38 cellular contexts compared by ENCODE assay signal in the genomic region with DNA sequence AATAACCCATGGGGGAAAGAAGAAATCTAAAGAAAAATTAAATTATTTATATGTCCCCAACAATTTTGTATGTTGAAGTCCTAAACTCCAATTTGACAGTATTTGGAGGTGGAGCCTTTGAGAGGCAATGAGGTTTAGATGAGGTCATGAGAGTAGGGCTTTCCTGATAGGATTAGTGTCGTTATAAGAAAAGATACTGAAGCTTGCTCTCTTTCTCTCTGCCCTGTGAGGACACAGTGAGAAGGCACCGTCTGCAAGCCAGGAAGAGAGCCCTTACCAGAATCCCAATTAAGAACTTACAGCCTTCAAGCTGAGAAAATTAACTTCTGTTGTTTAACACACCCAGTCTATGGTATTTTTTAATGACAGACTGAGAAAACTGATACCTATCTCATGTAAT. TPM values are rescaled to one million over a fixed set of nuclear protein-coding genes. Genes with fewer than 3 reads are reported as not detected.
"Had no signal": no experiment of that assay in that cellular context is flagged by ENCODE, and none has a peak within 500 bp of the region (broad histone marks: within the 10 kb centered on the region; RNA-seq: fewer than 3 reads in every experiment).

No MANE protein-coding gene starts in this region.

- H3K27me3 Mint-ChIP-seq: activated naive CD4-positive, alpha-beta T cell treated with anti-CD3 and anti-CD28 coated beads, Interleukin-2, amount 10 ng/mL, durations not matched to agents 7 days and 5 days; activated T-cell treated with anti-CD3 and anti-CD28 coated beads, Interleukin-2, amount 50 U/mL, for 24 hours; brain had no signal

- H3K27ac ChIP-seq: ascending aorta, breast epithelium, cardiac muscle cell, colonic mucosa, epithelial cell of prostate, esophagus squamous epithelium, gastroesophageal sphincter, WERI-Rb-1 had no signal

- H3K36me3 Mint-ChIP-seq: activated naive CD4-positive, alpha-beta T cell treated with anti-CD3 and anti-CD28 coated beads, Interleukin-2, amount 10 ng/mL, durations not matched to agents 7 days and 5 days; activated naive CD4-positive, alpha-beta T cell treated with anti-CD3 and anti-CD28 coated beads, Interleukin-2, amount 50 U/mL, for 72 hours; activated naive CD8-positive, alpha-beta T cell treated with anti-CD3 and anti-CD28 coated beads, Interleukin-2, amount 10 ng/mL, durations not matched to agents 7 days and 5 days; brain had no signal

- H3K36me3 ChIP-seq: ascending aorta, breast epithelium, cardiac muscle cell, colonic mucosa, esophagus squamous epithelium, gastroesophageal sphincter, WERI-Rb-1 had no signal

- H3K4me3 Mint-ChIP-seq: activated CD4-positive, alpha-beta memory T cell treated with anti-CD3 and anti-CD28 coated beads, Interleukin-2, amount 10 ng/mL, durations not matched to agents 7 days and 5 days; activated CD4-positive, alpha-beta T cell treated with anti-CD3 and anti-CD28 coated beads, Interleukin-2, amount 10 ng/mL, durations not matched to agents 7 days and 5 days; activated naive CD4-positive, alpha-beta T cell treated with anti-CD3 and anti-CD28 coated beads, Interleukin-2, amount 10 ng/mL, durations not matched to agents 7 days and 5 days; activated naive CD8-positive, alpha-beta T cell treated with anti-CD3 and anti-CD28 coated beads, Interleukin-2, amount 10 ng/mL, durations not matched to agents 7 days and 5 days; activated T-cell treated with anti-CD3 and anti-CD28 coated beads, Interleukin-2, amount 50 U/mL, for 24 hours; activated T-cell treated with anti-CD3 and anti-CD28 coated beads, Interleukin-2, amount 50 U/mL, for 72 hours; brain; T-helper 17 cell; T-helper 2 cell treated with Interferon-gamma antibody and Interleukin-4, amounts not matched to agents 5 μg/mL and 100 μg/mL, for 36 hours had no signal

- H3K4me1 ChIP-seq: ascending aorta, breast epithelium, colonic mucosa, esophagus squamous epithelium, gastroesophageal sphincter had no signal

- H3K27ac Mint-ChIP-seq: activated CD4-positive, alpha-beta memory T cell treated with anti-CD3 and anti-CD28 coated beads, Interleukin-2, amount 10 ng/mL, durations not matched to agents 7 days and 5 days; activated CD4-positive, alpha-beta T cell treated with anti-CD3 and anti-CD28 coated beads, Interleukin-2, amount 10 ng/mL, durations not matched to agents 7 days and 5 days; activated naive CD4-positive, alpha-beta T cell treated with anti-CD3 and anti-CD28 coated beads, Interleukin-2, amount 10 ng/mL, durations not matched to agents 7 days and 5 days; activated naive CD4-positive, alpha-beta T cell treated with anti-CD3 and anti-CD28 coated beads, Interleukin-2, amount 50 U/mL, for 72 hours; activated naive CD8-positive, alpha-beta T cell treated with anti-CD3 and anti-CD28 coated beads, Interleukin-2, amount 10 ng/mL, durations not matched to agents 7 days and 5 days; activated T-cell treated with anti-CD3 and anti-CD28 coated beads, Interleukin-2, amount 50 U/mL, for 24 hours; activated T-cell treated with anti-CD3 and anti-CD28 coated beads, Interleukin-2, amount 50 U/mL, for 72 hours; brain; T-helper 17 cell; T-helper 2 cell treated with Interferon-gamma antibody and Interleukin-4, amounts not matched to agents 5 μg/mL and 100 μg/mL, for 36 hours had no signal

- H3K4me1 Mint-ChIP-seq: activated CD4-positive, alpha-beta memory T cell treated with anti-CD3 and anti-CD28 coated beads, Interleukin-2, amount 10 ng/mL, durations not matched to agents 7 days and 5 days; activated CD4-positive, alpha-beta T cell treated with anti-CD3 and anti-CD28 coated beads, Interleukin-2, amount 10 ng/mL, durations not matched to agents 7 days and 5 days; activated naive CD4-positive, alpha-beta T cell treated with anti-CD3 and anti-CD28 coated beads, Interleukin-2, amount 10 ng/mL, durations not matched to agents 7 days and 5 days; activated naive CD8-positive, alpha-beta T cell treated with anti-CD3 and anti-CD28 coated beads, Interleukin-2, amount 10 ng/mL, durations not matched to agents 7 days and 5 days; brain had no signal

- H3K9me3 ChIP-seq: ascending aorta, breast epithelium, colonic mucosa, esophagus squamous epithelium, gastroesophageal sphincter had no signal

- ATAC-seq: activated naive CD4-positive, alpha-beta T cell treated with anti-CD3 and anti-CD28 coated beads, Interleukin-2, amount 50 U/mL, for 72 hours; activated T-cell treated with anti-CD3 and anti-CD28 coated beads, Interleukin-2, amount 50 U/mL, for 72 hours; gastroesophageal sphincter; T-helper 17 cell had no signal

- H3K27me3 ChIP-seq: ascending aorta, breast epithelium, cardiac muscle cell, colonic mucosa, esophagus squamous epithelium, gastroesophageal sphincter had no signal

- DNase-seq: activated CD4-positive, alpha-beta memory T cell treated with anti-CD3 and anti-CD28 coated beads, Interleukin-2, amount 10 ng/mL, durations not matched to agents 7 days and 5 days; activated CD4-positive, alpha-beta T cell treated with anti-CD3 and anti-CD28 coated beads for 4 hours; activated CD4-positive, alpha-beta T cell treated with anti-CD3 and anti-CD28 coated beads, Interleukin-2, amount 10 ng/mL, durations not matched to agents 7 days and 5 days; activated CD4-positive, alpha-beta T cell treated with anti-CD3 and anti-CD28 coated beads, Interleukin-2, amount 50 U/mL, for 4 hours; activated CD4-positive, CD25-positive, alpha-beta regulatory T cell; activated CD4-positive, CD25-positive, alpha-beta regulatory T cell treated with anti-CD3 and anti-CD28 coated beads, Interleukin-2, amount 50 U/mL, for 72 hours; activated CD8-positive, alpha-beta memory T cell treated with anti-CD3 and anti-CD28 coated beads, Interleukin-2, amount 50 U/mL, for 48 hours; activated gamma-delta T cell; activated naive CD4-positive, alpha-beta T cell; activated naive CD4-positive, alpha-beta T cell treated with anti-CD3 and anti-CD28 coated beads, Interleukin-2, amount 10 ng/mL, durations not matched to agents 7 days and 5 days; activated naive CD8-positive, alpha-beta T cell treated with anti-CD3 and anti-CD28 coated beads, Interleukin-2, amount 10 ng/mL, durations not matched to agents 7 days and 5 days; activated T-cell treated with anti-CD3 and anti-CD28 coated beads for 4 hours; activated T-cell treated with anti-CD3 and anti-CD28 coated beads, Interleukin-2, amount 50 U/mL, for 24 hours; activated T-cell treated with anti-CD3 and anti-CD28 coated beads, Interleukin-2, amount 50 U/mL, for 72 hours; central memory CD4-positive, alpha-beta T cell; cerebellar nuclear complex; colonic mucosa; effector CD8-positive, alpha-beta T cell; esophagus squamous epithelium; foreskin melanocyte; T-helper 1 cell; T-helper 17 cell; T1000; WERI-Rb-1 had no signal

- H3K9me3 Mint-ChIP-seq: activated CD4-positive, alpha-beta memory T cell treated with anti-CD3 and anti-CD28 coated beads, Interleukin-2, amount 10 ng/mL, durations not matched to agents 7 days and 5 days; activated CD4-positive, alpha-beta T cell treated with anti-CD3 and anti-CD28 coated beads, Interleukin-2, amount 10 ng/mL, durations not matched to agents 7 days and 5 days; activated naive CD4-positive, alpha-beta T cell treated with anti-CD3 and anti-CD28 coated beads, Interleukin-2, amount 10 ng/mL, durations not matched to agents 7 days and 5 days; activated naive CD4-positive, alpha-beta T cell treated with anti-CD3 and anti-CD28 coated beads, Interleukin-2, amount 50 U/mL, for 72 hours; activated naive CD8-positive, alpha-beta T cell treated with anti-CD3 and anti-CD28 coated beads, Interleukin-2, amount 10 ng/mL, durations not matched to agents 7 days and 5 days; activated T-cell treated with anti-CD3 and anti-CD28 coated beads, Interleukin-2, amount 50 U/mL, for 24 hours; activated T-cell treated with anti-CD3 and anti-CD28 coated beads, Interleukin-2, amount 50 U/mL, for 72 hours; brain; T-helper 2 cell treated with Interferon-gamma antibody and Interleukin-4, amounts not matched to agents 5 μg/mL and 100 μg/mL, for 36 hours had no signal

- H3K4me3 ChIP-seq: ascending aorta, breast epithelium, cardiac muscle cell, colonic mucosa, esophagus squamous epithelium, gastroesophageal sphincter had no signal

RNA-seq across cellular contexts. Expression of a gene that starts 16.1 kb away (rescaled TPM):
- total RNA-seq: activated CD4-positive, alpha-beta memory T cell treated with anti-CD3 and anti-CD28 coated beads, Interleukin-2, amount 10 ng/mL, durations not matched to agents 7 days and 5 days; activated CD4-positive, alpha-beta T cell treated with anti-CD3 and anti-CD28 coated beads, Interleukin-2, amount 10 ng/mL, durations not matched to agents 7 days and 5 days; activated naive CD4-positive, alpha-beta T cell treated with anti-CD3 and anti-CD28 coated beads, Interleukin-2, amount 50 U/mL, for 72 hours; activated naive CD8-positive, alpha-beta T cell treated with anti-CD3 and anti-CD28 coated beads, Interleukin-2, amount 10 ng/mL, durations not matched to agents 7 days and 5 days; activated T-cell treated with anti-CD3 and anti-CD28 coated beads, Interleukin-2, amount 50 U/mL, for 72 hours; ascending aorta; breast epithelium; cardiac muscle cell; colonic mucosa; dermis microvascular lymphatic vessel endothelial cell; endothelial cell of umbilical vein; esophagus squamous epithelium; fibroblast of lung; fibroblast of villous mesenchyme; gastroesophageal sphincter; glomerular endothelial cell; T-helper 17 cell had no signal
- polyA plus RNA-seq: cardiac muscle cell, endothelial cell of umbilical vein, esophagus, fibroblast of lung had no signal

RNA-seq across cellular contexts. Expression of a gene that starts 35.7 kb away (rescaled TPM):
- total RNA-seq: activated CD4-positive, alpha-beta memory T cell treated with anti-CD3 and anti-CD28 coated beads, Interleukin-2, amount 10 ng/mL, durations not matched to agents 7 days and 5 days; activated CD4-positive, alpha-beta T cell treated with anti-CD3 and anti-CD28 coated beads, Interleukin-2, amount 10 ng/mL, durations not matched to agents 7 days and 5 days; activated naive CD4-positive, alpha-beta T cell treated with anti-CD3 and anti-CD28 coated beads, Interleukin-2, amount 50 U/mL, for 72 hours; activated naive CD8-positive, alpha-beta T cell treated with anti-CD3 and anti-CD28 coated beads, Interleukin-2, amount 10 ng/mL, durations not matched to agents 7 days and 5 days; activated T-cell treated with anti-CD3 and anti-CD28 coated beads, Interleukin-2, amount 50 U/mL, for 72 hours; ascending aorta; breast epithelium; cardiac muscle cell; colonic mucosa; dermis microvascular lymphatic vessel endothelial cell; endothelial cell of umbilical vein; esophagus squamous epithelium; fibroblast of lung; fibroblast of villous mesenchyme; gastroesophageal sphincter; glomerular endothelial cell; T-helper 17 cell had no signal
- polyA plus RNA-seq: cardiac muscle cell, endothelial cell of umbilical vein, esophagus, fibroblast of lung had no signal

RNA-seq across cellular contexts. Expression of a gene that starts 59.7 kb away (rescaled TPM):
- total RNA-seq: activated CD4-positive, alpha-beta memory T cell treated with anti-CD3 and anti-CD28 coated beads, Interleukin-2, amount 10 ng/mL, durations not matched to agents 7 days and 5 days; activated CD4-positive, alpha-beta T cell treated with anti-CD3 and anti-CD28 coated beads, Interleukin-2, amount 10 ng/mL, durations not matched to agents 7 days and 5 days; activated naive CD4-positive, alpha-beta T cell treated with anti-CD3 and anti-CD28 coated beads, Interleukin-2, amount 50 U/mL, for 72 hours; activated naive CD8-positive, alpha-beta T cell treated with anti-CD3 and anti-CD28 coated beads, Interleukin-2, amount 10 ng/mL, durations not matched to agents 7 days and 5 days; activated T-cell treated with anti-CD3 and anti-CD28 coated beads, Interleukin-2, amount 50 U/mL, for 72 hours; ascending aorta; breast epithelium; cardiac muscle cell; colonic mucosa; dermis microvascular lymphatic vessel endothelial cell; endothelial cell of umbilical vein; esophagus squamous epithelium; fibroblast of lung; fibroblast of villous mesenchyme; gastroesophageal sphincter; glomerular endothelial cell; T-helper 17 cell had no signal
- polyA plus RNA-seq: cardiac muscle cell, endothelial cell of umbilical vein, esophagus, fibroblast of lung had no signal
